In genomic region chr6:1336246-1336843, GRCh38 we compare ENCODE assay signal across 10 cellular contexts. TPM values are rescaled to one million over a fixed set of nuclear protein-coding genes. Genes with fewer than 3 reads are reported as not detected.
DNase-seq lines count a peak whose midpoint lies in the region; ATAC-seq and TF ChIP-seq lines count a peak whose summit lies in the region.
"Had no signal": no experiment of that assay in that cellular context is flagged by ENCODE, and none has a peak within 500 bp of the region (broad histone marks: within the 10 kb centered on the region; RNA-seq: fewer than 3 reads in every experiment).

No MANE protein-coding gene starts in this region.

- H3K27me3 ChIP-seq in DND-41 (ENCODE audit: insufficient read depth, low read length, poor library complexity): no peaks in the 10 kb centered on the region
- H3K27me3 ChIP-seq: vagina had no signal

- H3K4me3 ChIP-seq in DND-41 (ENCODE audit: low read depth in 1 of 2, low read length in 2 of 2): no peak overlapping the region
- H3K4me3 ChIP-seq: vagina had no signal

- H3K27ac ChIP-seq in DND-41 (ENCODE audit: low read length): no peak overlapping the region
- H3K27ac ChIP-seq: vagina had no signal

- no peak overlapping the region for H3K4me2 ChIP-seq in DND-41 (ENCODE audit: insufficient read depth, low read length)

- no peak for DNase-seq in DND-41
- DNase-seq in LoVo (ENCODE audit: low spot score): peak; percentile 71
- peak; percentile 24 for DNase-seq in cerebellum (ENCODE audit: low spot score)
- peak; percentile 74 for DNase-seq in mucosa of gallbladder (ENCODE audit: low spot score)
- DNase-seq in NCI-H146 treated with DMSO at 0.1 percent for 48 hours (lab: John Stamatoyannopoulos, UW; ENCODE audit: unreplicated experiment): no peak
- DNase-seq: caudate nucleus had no signal

- H3K79me2 ChIP-seq in DND-41 (ENCODE audit: insufficient read depth, low read length): no peaks in the 10 kb centered on the region

- no peak overlapping the region for H2AFZ ChIP-seq in DND-41 (ENCODE audit: low read depth, low read length)

- H3K9ac ChIP-seq in DND-41 (ENCODE audit: low read depth, low read length): no peak overlapping the region

- H3K36me3 ChIP-seq in DND-41 (ENCODE audit: insufficient read depth, low read length): no peaks in the 10 kb centered on the region
- H3K36me3 ChIP-seq: vagina had no signal

- no peaks in the 10 kb centered on the region for H3K4me1 ChIP-seq in DND-41 (ENCODE audit: insufficient read depth, low read length)

- ATAC-seq in DND-41 (ENCODE audit: insufficient read depth, low read depth) (no peak), GM19328 (IDR thresholded peaks at IDR 0.05; ENCODE audit: unreplicated experiment) (no peak), HG03139 (IDR thresholded peaks at IDR 0.05; ENCODE audit: unreplicated experiment) (no peak), GM19351 (IDR thresholded peaks at IDR 0.05; ENCODE audit: unreplicated experiment) (no peak)

- peak; percentile 38 for TF ChIP-seq CTCF in DND-41 (IDR thresholded peaks at IDR 0.05; ENCODE audit: borderline replicate concordance, extremely low read depth, low read length, poor library complexity, severe bottlenecking)

- no peaks in the 10 kb centered on the region for H3K9me3 ChIP-seq in DND-41 (ENCODE audit: insufficient read depth, low read length, severe bottlenecking)
- H3K9me3 ChIP-seq: vagina had no signal

- no peaks in the 10 kb centered on the region for H4K20me1 ChIP-seq in DND-41 (ENCODE audit: insufficient read depth, low read length)

RNA-seq across cellular contexts. Expression of gene FOXQ1, which starts 24.4 kb away (rescaled TPM):
- 2.4 TPM for total RNA-seq in cerebellum
- total RNA-seq in mucosa of gallbladder: 11.5 TPM

RNA-seq across cellular contexts. Expression of gene FOXF2, which starts 53.0 kb away (rescaled TPM):
- total RNA-seq in cerebellum: 2.4 TPM
- 3.6 TPM for total RNA-seq in mucosa of gallbladder

Comparison
In these comparisons a context has a peak if more than half of its experiments do, and no peak if none do; other contexts are left out.
1. DNase-seq: peak in LoVo (single experiment), cerebellum (single experiment) and mucosa of gallbladder (single experiment); none in DND-41 (single experiment) and NCI-H146 treated with DMSO at 0.1 percent for 48 hours (single experiment).